ENCODE assay signal across 12 cellular contexts in the genomic region with DNA sequence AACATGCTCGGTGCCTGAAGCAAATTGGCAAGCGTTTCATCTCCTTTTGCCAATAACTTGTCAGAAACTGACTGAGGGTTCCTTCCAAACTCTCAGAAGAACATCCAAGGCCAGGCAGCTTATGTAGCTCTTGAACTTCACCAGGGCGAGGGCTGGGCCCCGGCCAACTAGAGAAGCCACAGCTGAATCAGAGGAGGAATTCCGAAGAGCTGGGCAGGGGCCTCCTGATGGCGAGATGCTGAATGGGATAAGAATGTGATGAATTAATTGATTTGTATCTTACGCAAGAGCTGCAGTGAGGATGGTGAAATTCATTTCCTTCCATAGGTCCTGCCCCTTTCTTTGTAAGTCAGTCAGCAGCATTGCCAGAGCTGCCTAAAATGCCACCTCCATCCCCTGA.
DNase-seq lines count a peak whose midpoint lies in the region; ATAC-seq and TF ChIP-seq lines count a peak whose summit lies in the region.
"Had no signal": no experiment of that assay in that cellular context is flagged by ENCODE, and none has a peak within 500 bp of the region (broad histone marks: within the 10 kb centered on the region; RNA-seq: fewer than 3 reads in every experiment).

No MANE protein-coding gene starts in this region.

- H2AFZ ChIP-seq in Karpas-422 (ENCODE audit: low read length): no peak overlapping the region

- H3K27me3 ChIP-seq in Karpas-422 (ENCODE audit: low read length) (no peaks in the 10 kb centered on the region), adrenal gland (no peaks in the 10 kb centered on the region), vagina (no peaks in the 10 kb centered on the region)
- H3K27me3 ChIP-seq: dorsolateral prefrontal cortex had no signal

- no peaks in the 10 kb centered on the region for H4K20me1 ChIP-seq in Karpas-422 (ENCODE audit: insufficient read depth, low read depth, low read length)

- intact Hi-C loops in adrenal gland (cut with DNase I): no loop called here
- intact Hi-C loops in posterior cingulate gyrus (cut with DNase I): no loop called here
- intact Hi-C loops in vagina (cut with DNase I): no loop called here

- TF ChIP-seq CTCF in adrenal gland (IDR thresholded peaks at IDR 0.05) (peak in 2 of 6 experiments; percentile 13 to 16), vagina (IDR thresholded peaks at IDR 0.05) (no peak)

- H3K4me1 ChIP-seq in Karpas-422 (ENCODE audit: low read length): no peaks in the 10 kb centered on the region
- H3K4me1 ChIP-seq in adrenal gland (replicated peaks in 1 of 2): no peaks in the 10 kb centered on the region
- no peaks in the 10 kb centered on the region for H3K4me1 ChIP-seq in vagina

- DNase-seq in AML-193 (lab: John Stamatoyannopoulos, UW) (peak; percentile 49 to 51), Karpas-422 (peak; percentile 32), adrenal gland (peak; percentile 32 to 88 (median 84)), iris pigment epithelial cell (ENCODE audit: low read depth) (peak; percentile 86), posterior cingulate gyrus (no peak), vagina (ENCODE audit: extremely low spot score in 2 of 2) (no peak)
- no peak for DNase-seq in stimulated activated CD4-positive, alpha-beta T cell treated with anti-CD3 and anti-CD28 coated beads, Interleukin-4, amount 100 ng/mL, for 1 hour
- DNase-seq: activated naive CD4-positive, alpha-beta T cell treated with anti-CD3 and anti-CD28 coated beads for 36 hours; CD4-positive, CD25-positive, alpha-beta regulatory T cell; dorsolateral prefrontal cortex had no signal

- TF ChIP-seq POLR2A in adrenal gland (IDR thresholded peaks at IDR 0.05): no peak
- TF ChIP-seq POLR2A in vagina (IDR thresholded peaks at IDR 0.05): no peak

- no peaks in the 10 kb centered on the region for H3K36me3 ChIP-seq in Karpas-422 (ENCODE audit: insufficient read depth, low read length)
- no peaks in the 10 kb centered on the region for H3K36me3 ChIP-seq in adrenal gland (replicated peaks in 1 of 2)
- H3K36me3 ChIP-seq in vagina: no peaks in the 10 kb centered on the region

- H3K9me2 ChIP-seq in Karpas-422 (replicated peaks; ENCODE audit: insufficient read depth, low read length): no peaks in the 10 kb centered on the region

- H3K27ac ChIP-seq in Karpas-422 (ENCODE audit: low read length): no peak overlapping the region
- H3K27ac ChIP-seq in adrenal gland: no peak overlapping the region
- no peak overlapping the region for H3K27ac ChIP-seq in vagina
- H3K27ac ChIP-seq: skin epidermis had no signal

- H3K4me3 ChIP-seq in Karpas-422 (ENCODE audit: low read length): no peak overlapping the region
- no peak overlapping the region for H3K4me3 ChIP-seq in adrenal gland
- H3K4me3 ChIP-seq in vagina: no peak overlapping the region
- H3K4me3 ChIP-seq: dorsolateral prefrontal cortex, skin epidermis had no signal

- ATAC-seq in GM21381 (IDR thresholded peaks at IDR 0.05; ENCODE audit: unreplicated experiment): no peak

- H3K4me2 ChIP-seq in Karpas-422 (ENCODE audit: low read depth, low read length, poor library complexity, severe bottlenecking): no peak overlapping the region

- H3K9me3 ChIP-seq in Karpas-422 (ENCODE audit: low read length) (no peaks in the 10 kb centered on the region), adrenal gland (replicated peaks in 1 of 3) (no peaks in the 10 kb centered on the region), vagina (no peaks in the 10 kb centered on the region)

- H3K79me2 ChIP-seq in Karpas-422 (ENCODE audit: low read length): no peaks in the 10 kb centered on the region

- WGBS in adrenal gland, 4 donors: 31 to 44% (median 34%) methylated on average over 7 of the region's 7 CpGs

- H3K9ac ChIP-seq in Karpas-422 (ENCODE audit: low read length): no peak overlapping the region

Comparison
In these comparisons a context has a peak if more than half of its experiments do, and no peak if none do; other contexts are left out.
1. DNase-seq: peak in AML-193 (2 of 2), Karpas-422 (single experiment), adrenal gland (7 of 7) and iris pigment epithelial cell (single experiment); none in stimulated activated CD4-positive, alpha-beta T cell treated with anti-CD3 and anti-CD28 coated beads, Interleukin-4, amount 100 ng/mL, for 1 hour (single experiment), posterior cingulate gyrus (0 of 10) and vagina (0 of 2).